ENCODE assay signal across 9 cellular contexts in the genomic region with DNA sequence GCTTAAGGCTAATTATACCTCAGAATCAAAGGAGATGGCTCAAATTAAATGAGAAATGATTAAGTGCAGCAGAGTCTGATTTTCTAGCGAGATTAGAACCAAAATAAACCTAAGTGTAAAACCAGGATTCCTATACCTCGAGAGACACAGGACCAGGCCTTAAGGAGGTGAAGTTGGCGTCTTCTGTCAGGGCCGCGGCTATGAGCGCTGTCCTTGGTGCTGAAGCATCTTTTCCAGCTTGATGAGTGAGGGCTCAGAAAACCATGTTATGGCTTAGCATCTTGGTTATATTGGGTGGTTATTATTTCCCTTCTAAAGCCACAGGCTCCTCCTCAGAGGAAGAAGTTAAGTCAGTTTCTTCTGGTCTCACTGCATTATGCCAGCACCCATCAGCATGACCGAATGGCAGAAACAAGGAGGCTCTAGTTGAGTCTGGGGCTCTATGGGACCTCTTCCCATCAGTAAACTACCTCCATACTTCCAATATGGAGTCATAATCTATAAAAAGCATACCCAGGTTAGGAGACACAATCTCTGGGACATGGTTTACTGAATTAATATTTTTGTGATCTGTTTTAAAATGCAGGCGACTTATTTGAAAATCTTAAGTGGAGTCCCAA.
A peak's percentile ranks its signal among the peaks of the same experiment; 100 is the strongest.
DNase-seq lines count a peak whose midpoint lies in the region; ATAC-seq and TF ChIP-seq lines count a peak whose summit lies in the region.
"Had no signal": no experiment of that assay in that cellular context is flagged by ENCODE, and none has a peak within 500 bp of the region (broad histone marks: within the 10 kb centered on the region; RNA-seq: fewer than 3 reads in every experiment).

No MANE protein-coding gene starts in this region.

- H3K27ac ChIP-seq in DND-41 (ENCODE audit: low read length) (no peak overlapping the region), Karpas-422 (ENCODE audit: low read length) (no peak overlapping the region)

- no peak overlapping the region for H2AFZ ChIP-seq in DND-41 (ENCODE audit: low read depth, low read length)
- no peak overlapping the region for H2AFZ ChIP-seq in Karpas-422 (ENCODE audit: low read length)

- no peaks in the 10 kb centered on the region for H3K9me3 ChIP-seq in DND-41 (ENCODE audit: insufficient read depth, low read length, severe bottlenecking)
- no peaks in the 10 kb centered on the region for H3K9me3 ChIP-seq in Karpas-422 (ENCODE audit: low read length)

- H3K27me3 Mint-ChIP-seq in activated naive CD8-positive, alpha-beta T cell treated with anti-CD3 and anti-CD28 coated beads, Interleukin-2, amount 10 ng/mL, durations not matched to agents 7 days and 5 days: no peaks in the 10 kb centered on the region

- ATAC-seq in DND-41 (ENCODE audit: insufficient read depth, low read depth) (peak; percentile 58; the same call in 2 of the 3 replicates), GM21717 (IDR thresholded peaks at IDR 0.05; ENCODE audit: unreplicated experiment) (no peak)
- ATAC-seq in activated naive CD8-positive, alpha-beta T cell treated with anti-CD3 and anti-CD28 coated beads, Interleukin-2, amount 10 ng/mL, durations not matched to agents 7 days and 5 days (ENCODE audit: low read depth): no peak

- H3K4me1 Mint-ChIP-seq in activated naive CD8-positive, alpha-beta T cell treated with anti-CD3 and anti-CD28 coated beads, Interleukin-2, amount 10 ng/mL, durations not matched to agents 7 days and 5 days: no peaks in the 10 kb centered on the region

- H3K4me3 ChIP-seq in DND-41 (ENCODE audit: low read depth in 1 of 2, low read length in 2 of 2): no peak overlapping the region
- no peak overlapping the region for H3K4me3 ChIP-seq in Karpas-422 (ENCODE audit: low read length)

- 0 out of 2 replicates have a peak, but pooled peaks cover 5% of the 10 kb centered on the region for H3K9me2 ChIP-seq in Karpas-422 (replicated peaks; ENCODE audit: insufficient read depth, low read length)

- H3K4me1 ChIP-seq in DND-41 (ENCODE audit: insufficient read depth, low read length): no peaks in the 10 kb centered on the region
- no peaks in the 10 kb centered on the region for H3K4me1 ChIP-seq in Karpas-422 (ENCODE audit: low read length)

- no peak overlapping the region for H3K4me2 ChIP-seq in DND-41 (ENCODE audit: insufficient read depth, low read length)
- no peak overlapping the region for H3K4me2 ChIP-seq in Karpas-422 (ENCODE audit: low read depth, low read length, poor library complexity, severe bottlenecking)

- DNase-seq in DND-41: peak; percentile 51
- peak; percentile 53 for DNase-seq in Karpas-422
- peak; percentile 42 for DNase-seq in activated naive CD8-positive, alpha-beta T cell treated with anti-CD3 and anti-CD28 coated beads, Interleukin-2, amount 10 ng/mL, durations not matched to agents 7 days and 5 days
- peak; percentile 23 for DNase-seq in kidney glomerular epithelial cell (lab: John Stamatoyannopoulos, UW)
- DNase-seq in SIG-M5 treated with dmso at 0.1 percent for 504 hours (lab: John Stamatoyannopoulos, UW; ENCODE audit: unreplicated experiment): no peak
- DNase-seq in GM10248 (ENCODE audit: extremely low spot score): no peak
- no peak for DNase-seq in NCI-H2081 treated with DMSO at 0.1 percent for 48 hours (lab: John Stamatoyannopoulos, UW)
- DNase-seq: NK-92 treated with Interleukin-12 subunit alpha and Interleukin-12 subunit beta, amount 100 ng/mL, for 24 hours had no signal

- POLR2A ChIA-PET in activated naive CD8-positive, alpha-beta T cell treated with anti-CD3 and anti-CD28 coated beads, Interleukin-2, amount 10 ng/mL, durations not matched to agents 7 days and 5 days (lab: Charles Lee): no interaction called here
- POLR2A ChIA-PET in GM10248 (lab: Yijun Ruan, JAX): no interaction called here

- no peaks in the 10 kb centered on the region for H3K36me3 Mint-ChIP-seq in activated naive CD8-positive, alpha-beta T cell treated with anti-CD3 and anti-CD28 coated beads, Interleukin-2, amount 10 ng/mL, durations not matched to agents 7 days and 5 days

- H4K20me1 ChIP-seq in DND-41 (ENCODE audit: insufficient read depth, low read length): no peaks in the 10 kb centered on the region
- H4K20me1 ChIP-seq in Karpas-422 (ENCODE audit: insufficient read depth, low read depth, low read length): no peaks in the 10 kb centered on the region

- H3K9me3 Mint-ChIP-seq in activated naive CD8-positive, alpha-beta T cell treated with anti-CD3 and anti-CD28 coated beads, Interleukin-2, amount 10 ng/mL, durations not matched to agents 7 days and 5 days: no peaks in the 10 kb centered on the region

- no peak overlapping the region for H3K27ac Mint-ChIP-seq in activated naive CD8-positive, alpha-beta T cell treated with anti-CD3 and anti-CD28 coated beads, Interleukin-2, amount 10 ng/mL, durations not matched to agents 7 days and 5 days

- no peaks in the 10 kb centered on the region for H3K36me3 ChIP-seq in DND-41 (ENCODE audit: insufficient read depth, low read length)
- no peaks in the 10 kb centered on the region for H3K36me3 ChIP-seq in Karpas-422 (ENCODE audit: insufficient read depth, low read length)

- TF ChIP-seq CTCF in DND-41 (IDR thresholded peaks at IDR 0.05; ENCODE audit: borderline replicate concordance, extremely low read depth, low read length, poor library complexity, severe bottlenecking): no peak
- no peak for TF ChIP-seq CTCF in GM10248 (IDR thresholded peaks at IDR 0.05; ENCODE audit: control extremely low read depth, extremely low read depth, low read depth, missing control alignments)

- H3K4me3 Mint-ChIP-seq in activated naive CD8-positive, alpha-beta T cell treated with anti-CD3 and anti-CD28 coated beads, Interleukin-2, amount 10 ng/mL, durations not matched to agents 7 days and 5 days: no peak overlapping the region

- H3K9ac ChIP-seq in DND-41 (ENCODE audit: low read depth, low read length) (no peak overlapping the region), Karpas-422 (ENCODE audit: low read length) (no peak overlapping the region)

- H3K27me3 ChIP-seq in DND-41 (ENCODE audit: insufficient read depth, low read length, poor library complexity): no peaks in the 10 kb centered on the region
- no peaks in the 10 kb centered on the region for H3K27me3 ChIP-seq in Karpas-422 (ENCODE audit: low read length)

- H3K79me2 ChIP-seq in DND-41 (ENCODE audit: insufficient read depth, low read length): no peaks in the 10 kb centered on the region
- H3K79me2 ChIP-seq in Karpas-422 (ENCODE audit: low read length): no peaks in the 10 kb centered on the region

- CTCF ChIA-PET in GM10248 (lab: Yijun Ruan, JAX): no interaction called here

Comparison
In these comparisons a context has a peak if more than half of its experiments do, and no peak if none do; other contexts are left out.
1. DNase-seq: peak in DND-41 (single experiment), Karpas-422 (single experiment), activated naive CD8-positive, alpha-beta T cell treated with anti-CD3 and anti-CD28 coated beads, Interleukin-2, amount 10 ng/mL, durations not matched to agents 7 days and 5 days (single experiment) and kidney glomerular epithelial cell (single experiment); none in SIG-M5 treated with dmso at 0.1 percent for 504 hours (single experiment), GM10248 (single experiment) and NCI-H2081 treated with DMSO at 0.1 percent for 48 hours (single experiment).